8 cellular contexts compared by ENCODE assay signal in genomic region chr6:33161354-33162320, GRCh38. TPM values are rescaled to one million over a fixed set of nuclear protein-coding genes. Genes with fewer than 3 reads are reported as not detected.
DNase-seq lines count a peak whose midpoint lies in the region; ATAC-seq, FAIRE-seq and TF ChIP-seq lines count a peak whose summit lies in the region.

No MANE protein-coding gene starts in this region.

- peak; percentile 94 to 98 for TF ChIP-seq CTCF in endothelial cell of umbilical vein (IDR thresholded peaks at IDR 0.05; ENCODE audit: extremely low read depth in 1 of 2, insufficient read depth in 1 of 2, low read depth in 1 of 2, low read length in 2 of 2)

- peak overlapping the region; percentile 35 for H3K9ac ChIP-seq in endothelial cell of umbilical vein (replicated peaks; ENCODE audit: extremely low read depth, insufficient read depth, low read length)

- H3K4me2 ChIP-seq in endothelial cell of umbilical vein (ENCODE audit: insufficient read depth, low read length) = peak overlapping the region; percentile 66

- FAIRE-seq in endothelial cell of umbilical vein (lab: Jason Lieb, UNC) = peak; percentile 75

- intact Hi-C loops in endothelial cell of umbilical vein (cut with micrococcal nuclease) = loop anchor here (1.0 kb wide), 2 partner anchors 36 to 87 kb away; no protein-coding TSS in a partner anchor

- H3K27me3 ChIP-seq in endothelial cell of umbilical vein (ENCODE audit: control insufficient read depth in 2 of 2, insufficient read depth in 2 of 2, low read length in 2 of 2) = no peaks in the 10 kb centered on the region

- dilution Hi-C loops in endothelial cell of umbilical vein (cut with MboI; ENCODE audit: extremely low pct_ligation_motif_present, low sequenced_read_pairs) = no loop called here

- POLR2A ChIA-PET in endothelial cell of umbilical vein (lab: Charles Lee) = interaction anchor here (0.6 kb wide), 1 partner anchor 284 kb away, joined by 6 read pairs; no protein-coding TSS in a partner anchor

- H3K79me2 ChIP-seq in endothelial cell of umbilical vein (ENCODE audit: control insufficient read depth, insufficient read depth, low read length) = no peaks in the 10 kb centered on the region

- no peaks in the 10 kb centered on the region for H3K9me1 ChIP-seq in endothelial cell of umbilical vein (replicated peaks; ENCODE audit: control insufficient read depth, extremely low read depth, insufficient read depth, low read length)

- CTCF ChIA-PET in endothelial cell of umbilical vein (lab: Charles Lee) = interaction anchor here (0.7 to 6.6 kb wide), 15 partner anchors 11 to 86 kb away, joined by 3 to 99 read pairs (median 5); no protein-coding TSS in a partner anchor

- no peaks in the 10 kb centered on the region for H3K36me3 ChIP-seq in endothelial cell of umbilical vein (ENCODE audit: control insufficient read depth in 2 of 2, extremely low read depth in 1 of 2, insufficient read depth in 2 of 2, low read length in 2 of 2)

- no peaks in the 10 kb centered on the region for H4K20me1 ChIP-seq in endothelial cell of umbilical vein (replicated peaks; ENCODE audit: control insufficient read depth, extremely low read depth, insufficient read depth, low read length)

- no peak overlapping the region for H3K27ac ChIP-seq in endothelial cell of umbilical vein (ENCODE audit: insufficient read depth, low read depth, low read length)

- no peaks in the 10 kb centered on the region for H3K9me3 ChIP-seq in endothelial cell of umbilical vein (replicated peaks; ENCODE audit: control insufficient read depth, insufficient read depth, low read length)

- BruUV-seq in endothelial cell of umbilical vein (replicated peaks; lab: Mats Ljungman, UMichigan) = no TSS peak

- H3K4me3 ChIP-seq in endothelial cell of umbilical vein (replicated peaks in 1 of 3; ENCODE audit: insufficient read depth in 1 of 3, low read depth in 1 of 3, low read length in 3 of 3) = peak overlapping the region; percentile 25 to 31 (median 30)

- H3K4me1 ChIP-seq in endothelial cell of umbilical vein (ENCODE audit: control insufficient read depth, extremely low read depth, insufficient read depth, low read length) = no peaks in the 10 kb centered on the region

- no peak for TF ChIP-seq POLR2A in endothelial cell of umbilical vein (IDR thresholded peaks at IDR 0.05; ENCODE audit: low read depth, low read length)

- ATAC-seq in HG02678 (IDR thresholded peaks at IDR 0.05; ENCODE audit: unreplicated experiment) = peak; percentile 56

- peak; percentile 80 for DNase-seq in Daoy (ENCODE audit: low read depth)
- DNase-seq in NOMO-1 treated with DMSO at 0.1 percent for 48 hours (lab: John Stamatoyannopoulos, UW; ENCODE audit: unreplicated experiment) = peak; percentile 74
- DNase-seq in activated CD8-positive, alpha-beta memory T cell treated with anti-CD3 and anti-CD28 coated beads, Interleukin-2, amount 50 U/mL, for 4 hours = peak; percentile 87
- peak; percentile 63 for DNase-seq in endothelial cell of umbilical vein (ENCODE audit: low read depth, low spot score)
- DNase-seq in middle frontal gyrus (ENCODE audit: extremely low spot score, low spot score) = peak; percentile 27
- peak; percentile 60 to 68 for DNase-seq in stimulated activated CD8-positive, alpha-beta memory T cell treated with anti-CD3 and anti-CD28 coated beads, Interleukin-15, amount 100 ng/mL, for 4 hours (ENCODE audit: low read depth in 2 of 2)
- no peak for DNase-seq in OCI-M2 (lab: John Stamatoyannopoulos, UW; ENCODE audit: unreplicated experiment)

- H2AFZ ChIP-seq in endothelial cell of umbilical vein (ENCODE audit: low read depth, low read length) = peak overlapping the region; percentile 76

TF ChIP-seq in endothelial cell of umbilical vein, 7 proteins besides CTCF, POLR2A, EP300 and RAD21:
- TF ChIP-seq FOS (IDR thresholded peaks at IDR 0.05; ENCODE audit: borderline replicate concordance, insufficient read depth, low read length) = no peak
- no peak for TF ChIP-seq EZH2 (IDR thresholded peaks at IDR 0.05; ENCODE audit: borderline replicate concordance, low read depth, low read length, severe bottlenecking)
- no peak for TF ChIP-seq JUN (IDR thresholded peaks at IDR 0.05; ENCODE audit: borderline replicate concordance, insufficient read depth, insufficient read length, low read depth)
- no peak for TF ChIP-seq GATA2 (IDR thresholded peaks at IDR 0.05; ENCODE audit: insufficient read depth, insufficient read length, low read depth, low read length)
- TF ChIP-seq MYC (IDR thresholded peaks at IDR 0.05; ENCODE audit: low read depth, low read length) = no peak
- no peak for TF ChIP-seq MAX (IDR thresholded peaks at IDR 0.05; ENCODE audit: insufficient read depth, insufficient read length)
- TF ChIP-seq POLR2AphosphoS5 (IDR thresholded peaks at IDR 0.05; ENCODE audit: insufficient read depth, low read depth, low read length) = no peak

RNA-seq across cellular contexts. Expression of gene COL11A2, which starts 30.6 kb away (rescaled TPM):
- 1.6 and 5.5 TPM in 2 replicates for total RNA-seq in Daoy (2014; rRNA removed; shearing (Covaris generic))
- 1.3 and 1.7 TPM in 2 replicates for total RNA-seq in endothelial cell of umbilical vein
- 0.49 and 0.65 TPM in 2 replicates for polyA plus RNA-seq in endothelial cell of umbilical vein
- 0.13 and 0.24 TPM in 2 replicates for polyA plus RNA-seq in endothelial cell of umbilical vein (2011; cell fraction: cytosol; rRNA removed)
- 6.2 and 7.2 TPM in 2 replicates for polyA plus RNA-seq in endothelial cell of umbilical vein (2011; cell fraction: nucleus; rRNA removed)
- polyA plus RNA-seq in endothelial cell of umbilical vein (2012) = 0.71 and 0.84 TPM in 2 replicates
- 0.29 and 0.36 TPM in 2 replicates for polyA minus RNA-seq in endothelial cell of umbilical vein
- polyA minus RNA-seq in endothelial cell of umbilical vein (2011; cell fraction: cytosol; rRNA and poly(A)+ RNA removed) = not detected
- polyA minus RNA-seq in endothelial cell of umbilical vein (2011; cell fraction: nucleus; rRNA and poly(A)+ RNA removed) = 0.43 and 1.3 TPM in 2 replicates

RNA-seq across cellular contexts. Expression of gene RXRB, which starts 38.8 kb away (rescaled TPM):
- total RNA-seq in Daoy (2014; rRNA removed; shearing (Covaris generic)) = 21.4 and 27.3 TPM in 2 replicates
- total RNA-seq in endothelial cell of umbilical vein = 43.4 and 45.6 TPM in 2 replicates
- 44.4 and 48.1 TPM in 2 replicates for polyA plus RNA-seq in endothelial cell of umbilical vein
- 27.0 and 31.7 TPM in 2 replicates for polyA plus RNA-seq in endothelial cell of umbilical vein (2011; cell fraction: cytosol; rRNA removed)
- polyA plus RNA-seq in endothelial cell of umbilical vein (2011; cell fraction: nucleus; rRNA removed) = 238 and 256 TPM in 2 replicates
- polyA plus RNA-seq in endothelial cell of umbilical vein (2012) = 30.0 and 36.3 TPM in 2 replicates
- 53.0 and 73.6 TPM in 2 replicates for polyA minus RNA-seq in endothelial cell of umbilical vein
- 27.7 TPM for polyA minus RNA-seq in endothelial cell of umbilical vein (2011; cell fraction: cytosol; rRNA and poly(A)+ RNA removed)
- polyA minus RNA-seq in endothelial cell of umbilical vein (2011; cell fraction: nucleus; rRNA and poly(A)+ RNA removed) = 40.0 and 57.2 TPM in 2 replicates

RNA-seq across cellular contexts. Expression of gene SLC39A7, which starts 39.0 kb away (rescaled TPM):
- 104 and 121 TPM in 2 replicates for total RNA-seq in Daoy (2014; rRNA removed; shearing (Covaris generic))
- 129 and 138 TPM in 2 replicates for total RNA-seq in endothelial cell of umbilical vein
- polyA plus RNA-seq in endothelial cell of umbilical vein = 92.2 and 99.8 TPM in 2 replicates
- 120 and 121 TPM in 2 replicates for polyA plus RNA-seq in endothelial cell of umbilical vein (2011; cell fraction: cytosol; rRNA removed)
- 97.1 and 112 TPM in 2 replicates for polyA plus RNA-seq in endothelial cell of umbilical vein (2011; cell fraction: nucleus; rRNA removed)
- 127 and 132 TPM in 2 replicates for polyA plus RNA-seq in endothelial cell of umbilical vein (2012)
- 116 and 119 TPM in 2 replicates for polyA minus RNA-seq in endothelial cell of umbilical vein
- polyA minus RNA-seq in endothelial cell of umbilical vein (2011; cell fraction: cytosol; rRNA and poly(A)+ RNA removed) = 34.0 TPM
- 29.3 and 30.3 TPM in 2 replicates for polyA minus RNA-seq in endothelial cell of umbilical vein (2011; cell fraction: nucleus; rRNA and poly(A)+ RNA removed)

RNA-seq across cellular contexts. Expression of gene HSD17B8, which starts 42.8 kb away (rescaled TPM):
- total RNA-seq in Daoy (2014; rRNA removed; shearing (Covaris generic)) = 3.3 and 8.2 TPM in 2 replicates
- total RNA-seq in endothelial cell of umbilical vein = 4.0 and 4.3 TPM in 2 replicates
- 8.2 and 8.4 TPM in 2 replicates for polyA plus RNA-seq in endothelial cell of umbilical vein
- polyA plus RNA-seq in endothelial cell of umbilical vein (2011; cell fraction: cytosol; rRNA removed) = 6.5 and 7.3 TPM in 2 replicates
- polyA plus RNA-seq in endothelial cell of umbilical vein (2011; cell fraction: nucleus; rRNA removed) = 8.3 and 10.3 TPM in 2 replicates
- 2.0 and 3.5 TPM in 2 replicates for polyA plus RNA-seq in endothelial cell of umbilical vein (2012)
- polyA minus RNA-seq in endothelial cell of umbilical vein = 0.74 and 4.0 TPM in 2 replicates
- polyA minus RNA-seq in endothelial cell of umbilical vein (2011; cell fraction: cytosol; rRNA and poly(A)+ RNA removed) = 12.5 TPM
- 1.4 and 3.1 TPM in 2 replicates for polyA minus RNA-seq in endothelial cell of umbilical vein (2011; cell fraction: nucleus; rRNA and poly(A)+ RNA removed)

RNA-seq across cellular contexts. Expression of gene RING1, which starts 46.7 kb away (rescaled TPM):
- 43.4 and 44.9 TPM in 2 replicates for total RNA-seq in Daoy (2014; rRNA removed; shearing (Covaris generic))
- total RNA-seq in endothelial cell of umbilical vein = 26.8 and 28.0 TPM in 2 replicates
- polyA plus RNA-seq in endothelial cell of umbilical vein = 27.9 and 32.9 TPM in 2 replicates
- 27.8 and 31.3 TPM in 2 replicates for polyA plus RNA-seq in endothelial cell of umbilical vein (2011; cell fraction: cytosol; rRNA removed)
- 48.7 and 54.9 TPM in 2 replicates for polyA plus RNA-seq in endothelial cell of umbilical vein (2011; cell fraction: nucleus; rRNA removed)
- 23.5 and 31.1 TPM in 2 replicates for polyA plus RNA-seq in endothelial cell of umbilical vein (2012)
- 15.9 and 21.8 TPM in 2 replicates for polyA minus RNA-seq in endothelial cell of umbilical vein
- 18.4 TPM for polyA minus RNA-seq in endothelial cell of umbilical vein (2011; cell fraction: cytosol; rRNA and poly(A)+ RNA removed)
- 6.5 and 8.2 TPM in 2 replicates for polyA minus RNA-seq in endothelial cell of umbilical vein (2011; cell fraction: nucleus; rRNA and poly(A)+ RNA removed)
